In genomic region chr16:14973785-14974322, GRCh38 we compare ENCODE assay signal across 8 cellular contexts. TPM values are rescaled to one million over a fixed set of nuclear protein-coding genes. Genes with fewer than 3 reads are reported as not detected.
DNase-seq lines count a peak whose midpoint lies in the region; ATAC-seq and TF ChIP-seq lines count a peak whose summit lies in the region.
"Not testable (repeated sequence)": the region's sequence is repeated elsewhere in the genome, so short reads cannot be mapped to it uniquely, and the experiment has no call there.

No MANE protein-coding gene starts in this region.

- peak overlapping the region; percentile 62 to 95 (median 92) for H3K4me3 Mint-ChIP-seq in CD4-positive, CD25-positive, alpha-beta regulatory T cell
- peak overlapping the region; percentile 55 for H3K4me3 Mint-ChIP-seq in activated naive CD8-positive, alpha-beta T cell treated with anti-CD3 and anti-CD28 coated beads, Interleukin-2, amount 10 ng/mL, durations not matched to agents 7 days and 5 days
- H3K4me3 Mint-ChIP-seq in endodermal cell (peak overlapping the region; percentile 96), neural crest cell (peak overlapping the region; percentile 92)
- H3K4me3 Mint-ChIP-seq in stimulated activated naive CD8-positive, alpha-beta T cell treated with anti-CD3 and anti-CD28 coated beads, Interleukin-15, amount 100 ng/mL, for 72 hours: peak overlapping the region; percentile 58 to 59

- H4K5ac ChIP-seq in IMR-90 (ENCODE audit: low read depth, low read length): not testable (repeated sequence)

- H3K18ac ChIP-seq in IMR-90 (ENCODE audit: low read depth, low read length): not testable (repeated sequence)

- peak overlapping the region; percentile 85 to 93; a peak in 3 of 4 replicates for H4K8ac ChIP-seq in IMR-90 (ENCODE audit: low read depth in 2 of 2, low read length in 2 of 2)

- peak overlapping the region; percentile 88 for H3K4me2 ChIP-seq in IMR-90 (ENCODE audit: low read depth, low read length)
- peak overlapping the region; percentile 82 for H3K4me2 ChIP-seq in SK-N-SH

- dilution Hi-C loops in IMR-90 (cut with HindIII; ENCODE audit: low sequenced_read_pairs, unreplicated experiment): not testable (repeated sequence)

- DNase-seq in CD4-positive, CD25-positive, alpha-beta regulatory T cell; IMR-90; SK-N-SH; activated naive CD8-positive, alpha-beta T cell treated with anti-CD3 and anti-CD28 coated beads, Interleukin-2, amount 10 ng/mL, durations not matched to agents 7 days and 5 days; endodermal cell; neural crest cell (ENCODE audit: low read depth, low spot score); stimulated activated naive CD8-positive, alpha-beta T cell treated with anti-CD3 and anti-CD28 coated beads, Interleukin-15, amount 100 ng/mL, for 72 hours: not testable (repeated sequence)
- peak; percentile 32 for DNase-seq in islet precursor cell

- not testable (repeated sequence) for H3K23ac ChIP-seq in IMR-90 (ENCODE audit: low read depth, low read length)

- not testable (repeated sequence) for TF ChIP-seq CTCF in IMR-90 (conservative IDR thresholded peaks at IDR 0.05; ENCODE audit: low read depth, low read length); SK-N-SH (IDR thresholded peaks at IDR 0.05); endodermal cell (conservative IDR thresholded peaks at IDR 0.05); neural crest cell (conservative IDR thresholded peaks at IDR 0.05)

- not testable (repeated sequence) for H3K27me3 Mint-ChIP-seq in CD4-positive, CD25-positive, alpha-beta regulatory T cell; activated naive CD8-positive, alpha-beta T cell treated with anti-CD3 and anti-CD28 coated beads, Interleukin-2, amount 10 ng/mL, durations not matched to agents 7 days and 5 days; endodermal cell (ENCODE audit: insufficient read depth); neural crest cell (ENCODE audit: low read depth); stimulated activated naive CD8-positive, alpha-beta T cell treated with anti-CD3 and anti-CD28 coated beads, Interleukin-15, amount 100 ng/mL, for 72 hours

- in situ Hi-C loops in IMR-90 (cut with MboI; ENCODE audit: low sequenced_read_pairs): loop anchor here (25.0 kb wide), 1 partner anchor 337 kb away; the partner anchor contains the start of genes BFAR and PARN

- no CpG with 5 or more reads among the region's 14 CpGs for WGBS in IMR-90 (ENCODE audit: extremely low coverage in 2 of 2, insufficient read length in 1 of 2), 2 experiments
- WGBS in SK-N-SH (ENCODE audit: low lambda C conversion rate): 62% methylated on average over 14 of the region's 14 CpGs
- 72 to 84% methylated on average over 6 to 11 of the region's 14 CpGs for WGBS in endodermal cell (ENCODE audit: insufficient coverage in 1 of 2, insufficient read length in 1 of 2), 2 experiments

- ATAC-seq in CD4-positive, CD25-positive, alpha-beta regulatory T cell (ENCODE audit: low read depth in 2 of 2); IMR-90 (ENCODE audit: low read depth); activated naive CD8-positive, alpha-beta T cell treated with anti-CD3 and anti-CD28 coated beads, Interleukin-2, amount 10 ng/mL, durations not matched to agents 7 days and 5 days (ENCODE audit: low read depth); stimulated activated naive CD8-positive, alpha-beta T cell treated with anti-CD3 and anti-CD28 coated beads, Interleukin-15, amount 100 ng/mL, for 72 hours: not testable (repeated sequence)

- peaks cover 9 to 26% of the 10 kb centered on the region in 2 experiments; a peak in 3 of 4 replicates for H3K79me1 ChIP-seq in IMR-90 (ENCODE audit: low read depth in 1 of 2, low read length in 2 of 2)

- H3K27me3 ChIP-seq in CD4-positive, CD25-positive, alpha-beta regulatory T cell (ENCODE audit: control insufficient read depth, insufficient read depth, low read length); IMR-90 (ENCODE audit: control insufficient read depth, insufficient read depth, low read length); SK-N-SH (ENCODE audit: insufficient read depth); endodermal cell (ENCODE audit: control insufficient read depth, insufficient read depth, low read length, poor library complexity, severe bottlenecking): not testable (repeated sequence)

- not testable (repeated sequence) for H2BK120ac ChIP-seq in IMR-90 (ENCODE audit: low read depth, low read length)

- H3F3A ChIP-seq in SK-N-SH (replicated peaks; ENCODE audit: insufficient read depth): not testable (repeated sequence)

- H2BK5ac ChIP-seq in IMR-90 (ENCODE audit: low read depth, low read length, poor library complexity, severe bottlenecking): not testable (repeated sequence)

- H3K4ac ChIP-seq in IMR-90 (ENCODE audit: low read depth, low read length): not testable (repeated sequence)

- H3K56ac ChIP-seq in IMR-90 (ENCODE audit: extremely low read depth, insufficient read depth, low read length): not testable (repeated sequence)

- intact Hi-C loops in IMR-90 (cut with micrococcal nuclease): not testable (repeated sequence)

- TF ChIP-seq EP300 in SK-N-SH (IDR thresholded peaks at IDR 0.05; ENCODE audit: borderline replicate concordance in 1 of 2, low read depth in 1 of 2, low read length in 1 of 2): not testable (repeated sequence)

- H4K91ac ChIP-seq in IMR-90 (ENCODE audit: insufficient read depth, low read depth, low read length): not testable (repeated sequence)

- not testable (repeated sequence) for H2AFZ ChIP-seq in IMR-90 (replicated peaks; ENCODE audit: low read length, poor library complexity)
- H2AFZ ChIP-seq in SK-N-SH (ENCODE audit: low read depth): peak overlapping the region; percentile 97; the same call in 1 of the 2 replicates

- H3K14ac ChIP-seq in IMR-90 (replicated peaks; ENCODE audit: low read depth, low read length): not testable (repeated sequence)

- H3K4me3 ChIP-seq in CD4-positive, CD25-positive, alpha-beta regulatory T cell (ENCODE audit: low read depth, low read length): peak overlapping the region; percentile 80
- peak overlapping the region; percentile 97; the same call in 1 of the 2 replicates for H3K4me3 ChIP-seq in IMR-90 (ENCODE audit: insufficient read depth, low read depth, low read length)
- peak overlapping the region; percentile 79 to 89 for H3K4me3 ChIP-seq in SK-N-SH (ENCODE audit: low read depth in 2 of 2, low read length in 1 of 2)
- peak overlapping the region; percentile 92 for H3K4me3 ChIP-seq in endodermal cell (ENCODE audit: low read length)

- H3K4me1 ChIP-seq in CD4-positive, CD25-positive, alpha-beta regulatory T cell (ENCODE audit: control insufficient read depth, insufficient read depth, low read length, poor library complexity, severe bottlenecking): peaks cover 11% of the 10 kb centered on the region
- not testable (repeated sequence) for H3K4me1 ChIP-seq in IMR-90 (ENCODE audit: control insufficient read depth, insufficient read depth, low read length); SK-N-SH (ENCODE audit: control insufficient read depth in 1 of 2, insufficient read depth in 2 of 2, low read depth in 1 of 2, low read length in 1 of 2); endodermal cell (ENCODE audit: control insufficient read depth, insufficient read depth, low read length)

- POLR2A ChIA-PET in IMR-90 (lab: Charles Lee; ENCODE audit: unreplicated experiment); SK-N-SH (lab: Yijun Ruan, JAX); activated naive CD8-positive, alpha-beta T cell treated with anti-CD3 and anti-CD28 coated beads, Interleukin-2, amount 10 ng/mL, durations not matched to agents 7 days and 5 days (lab: Charles Lee): not testable (repeated sequence)

- H3K36me3 Mint-ChIP-seq in CD4-positive, CD25-positive, alpha-beta regulatory T cell; activated naive CD8-positive, alpha-beta T cell treated with anti-CD3 and anti-CD28 coated beads, Interleukin-2, amount 10 ng/mL, durations not matched to agents 7 days and 5 days; endodermal cell (ENCODE audit: low read depth); neural crest cell (ENCODE audit: low read depth): not testable (repeated sequence)

- H3K4me1 Mint-ChIP-seq in CD4-positive, CD25-positive, alpha-beta regulatory T cell: peaks cover 0 to 28% (median 16%) of the 10 kb centered on the region in 4 donors
- H3K4me1 Mint-ChIP-seq in activated naive CD8-positive, alpha-beta T cell treated with anti-CD3 and anti-CD28 coated beads, Interleukin-2, amount 10 ng/mL, durations not matched to agents 7 days and 5 days: peaks cover 15% of the 10 kb centered on the region
- H3K4me1 Mint-ChIP-seq in endodermal cell: peaks cover 23% of the 10 kb centered on the region
- H3K4me1 Mint-ChIP-seq in neural crest cell: peaks cover 17% of the 10 kb centered on the region
- peaks cover 30% of the 10 kb centered on the region for H3K4me1 Mint-ChIP-seq in stimulated activated naive CD8-positive, alpha-beta T cell treated with anti-CD3 and anti-CD28 coated beads, Interleukin-15, amount 100 ng/mL, for 72 hours

- H2BK20ac ChIP-seq in IMR-90 (ENCODE audit: low read depth, low read length): not testable (repeated sequence)

- H3K9ac ChIP-seq in IMR-90 (ENCODE audit: low read depth, low read length): not testable (repeated sequence)
- H3K9ac ChIP-seq in SK-N-SH (peak overlapping the region; percentile 95; the same call in 1 of the 2 replicates), endodermal cell (ENCODE audit: extremely low read depth, low read length, poor library complexity, severe bottlenecking) (peak overlapping the region; percentile 84)

- not testable (repeated sequence) for H2BK15ac ChIP-seq in IMR-90 (ENCODE audit: low read depth, low read length)

- not testable (repeated sequence) for H3K9me1 ChIP-seq in IMR-90 (ENCODE audit: insufficient read depth, low read length)

- CTCF ChIA-PET in IMR-90 (lab: Yijun Ruan, JAX); SK-N-SH (lab: Yijun Ruan, JAX): not testable (repeated sequence)

- not testable (repeated sequence) for TF ChIP-seq RAD21 in IMR-90 (IDR thresholded peaks at IDR 0.05; ENCODE audit: low read length); SK-N-SH (IDR thresholded peaks at IDR 0.05; ENCODE audit: low read length)

- H3K9me2 ChIP-seq in SK-N-SH: not testable (repeated sequence)

- peaks cover 43% of the 10 kb centered on the region for H3K79me2 ChIP-seq in SK-N-SH (ENCODE audit: insufficient read depth)

- peak overlapping the region in 1 of 3 donors; percentile 94 for H3K27ac Mint-ChIP-seq in CD4-positive, CD25-positive, alpha-beta regulatory T cell
- H3K27ac Mint-ChIP-seq in activated naive CD8-positive, alpha-beta T cell treated with anti-CD3 and anti-CD28 coated beads, Interleukin-2, amount 10 ng/mL, durations not matched to agents 7 days and 5 days; endodermal cell; neural crest cell (ENCODE audit: unreplicated experiment); stimulated activated naive CD8-positive, alpha-beta T cell treated with anti-CD3 and anti-CD28 coated beads, Interleukin-15, amount 100 ng/mL, for 72 hours: not testable (repeated sequence)

- H3K9me3 ChIP-seq in CD4-positive, CD25-positive, alpha-beta regulatory T cell (ENCODE audit: control insufficient read depth in 2 of 2, low read length in 2 of 2); IMR-90 (ENCODE audit: control insufficient read depth, insufficient read depth, low read length); SK-N-SH; endodermal cell (ENCODE audit: control insufficient read depth, low read length): not testable (repeated sequence)

- H3K27ac ChIP-seq in CD4-positive, CD25-positive, alpha-beta regulatory T cell (ENCODE audit: insufficient read depth, low read length, poor library complexity, severe bottlenecking): peak overlapping the region; percentile 86
- H3K27ac ChIP-seq in IMR-90 (ENCODE audit: insufficient read depth, low read length); SK-N-SH (ENCODE audit: low read depth in 2 of 2, low read length in 1 of 2); endodermal cell (ENCODE audit: low read depth, low read length): not testable (repeated sequence)

- not testable (repeated sequence) for H2AK9ac ChIP-seq in IMR-90 (replicated peaks; ENCODE audit: low read depth, low read length, poor library complexity)

- not testable (repeated sequence) for H3K9me3 Mint-ChIP-seq in CD4-positive, CD25-positive, alpha-beta regulatory T cell; activated naive CD8-positive, alpha-beta T cell treated with anti-CD3 and anti-CD28 coated beads, Interleukin-2, amount 10 ng/mL, durations not matched to agents 7 days and 5 days; endodermal cell; neural crest cell; stimulated activated naive CD8-positive, alpha-beta T cell treated with anti-CD3 and anti-CD28 coated beads, Interleukin-15, amount 100 ng/mL, for 72 hours

- not testable (repeated sequence) for TF ChIP-seq POLR2A in IMR-90 (IDR thresholded peaks at IDR 0.05; ENCODE audit: low read depth, low read length)

- not testable (repeated sequence) for H3K36me3 ChIP-seq in CD4-positive, CD25-positive, alpha-beta regulatory T cell (ENCODE audit: control insufficient read depth, insufficient read depth, low read length); IMR-90 (ENCODE audit: control insufficient read depth, insufficient read depth, low read length); SK-N-SH (replicated peaks in 1 of 2; ENCODE audit: control insufficient read depth in 1 of 2, insufficient read depth in 2 of 2, low read length in 1 of 2); endodermal cell (ENCODE audit: control insufficient read depth, insufficient read depth, low read length)

- H4K20me1 ChIP-seq in IMR-90 (ENCODE audit: insufficient read depth, low read length) (peaks cover 30% of the 10 kb centered on the region), SK-N-SH (ENCODE audit: insufficient read depth) (peaks cover 24% of the 10 kb centered on the region)

- BruUV-seq in IMR-90 (replicated peaks; lab: Mats Ljungman, UMichigan): not testable (repeated sequence)

- not testable (repeated sequence) for H2AK5ac ChIP-seq in IMR-90 (ENCODE audit: low read depth, low read length)

RNA-seq across cellular contexts. Expression of gene PDXDC1, which starts 1.0 kb away (rescaled TPM):
- 91.2 TPM for total RNA-seq in CD4-positive, CD25-positive, alpha-beta regulatory T cell
- polyA plus RNA-seq in CD4-positive, CD25-positive, alpha-beta regulatory T cell: 10 to 100 TPM; 27.4 to 31.7 (median 28.8) TPM
- total RNA-seq in IMR-90 (2012; rRNA removed) (107 and 117 TPM in 2 replicates), endodermal cell (100 to 1,000 TPM; 163 to 202 TPM), neural crest cell (65.6 and 72.8 TPM in 2 replicates)
- polyA plus RNA-seq in IMR-90 (2012; rRNA removed) (55.2 and 68.7 TPM in 2 replicates), SK-N-SH (2012; rRNA removed) (37.4 and 53.5 TPM in 2 replicates)
- polyA plus RNA-seq in IMR-90 (2012; cell fraction: cytosol; rRNA removed): 28.4 and 31.5 TPM in 2 replicates
- polyA plus RNA-seq in IMR-90 (2012; cell fraction: nucleus; rRNA removed; ENCODE audit: low replicate concordance): 64.2 and 200 TPM in 2 replicates
- polyA plus RNA-seq in SK-N-SH (2012; cell fraction: cytosol; rRNA removed): 34.6 and 38.7 TPM in 2 replicates
- 77.5 and 104 TPM in 2 replicates for polyA plus RNA-seq in SK-N-SH (2012; cell fraction: nucleus; rRNA removed)
- total RNA-seq in activated naive CD8-positive, alpha-beta T cell treated with anti-CD3 and anti-CD28 coated beads, Interleukin-2, amount 10 ng/mL, durations not matched to agents 7 days and 5 days: 10 to 100 TPM; 55.8 to 60.4 TPM
- 52.4 TPM for polyA plus RNA-seq in endodermal cell (2013, experiment 1 of 2)
- polyA plus RNA-seq in endodermal cell (2013, experiment 2 of 2): 44.1 TPM

RNA-seq across cellular contexts. Expression of gene NPIPA1, which starts 36.6 kb away (rescaled TPM):
- total RNA-seq in CD4-positive, CD25-positive, alpha-beta regulatory T cell: 109 TPM
- 1 to 10 TPM in 3 of 4 donors, under 1 TPM in 1; 0.42 to 2.6 (median 1.5) TPM for polyA plus RNA-seq in CD4-positive, CD25-positive, alpha-beta regulatory T cell
- 8.1 and 10.3 TPM in 2 replicates for total RNA-seq in IMR-90 (2012; rRNA removed)
- polyA plus RNA-seq in IMR-90 (2012; rRNA removed): 74.5 and 85.8 TPM in 2 replicates
- polyA plus RNA-seq in IMR-90 (2012; cell fraction: cytosol; rRNA removed): 19.5 and 34.3 TPM in 2 replicates
- polyA plus RNA-seq in IMR-90 (2012; cell fraction: nucleus; rRNA removed; ENCODE audit: low replicate concordance): 380 and 593 TPM in 2 replicates
- polyA plus RNA-seq in SK-N-SH (2012; rRNA removed): 66.7 and 75.7 TPM in 2 replicates
- polyA plus RNA-seq in SK-N-SH (2012; cell fraction: cytosol; rRNA removed): 45.6 and 48.0 TPM in 2 replicates
- polyA plus RNA-seq in SK-N-SH (2012; cell fraction: nucleus; rRNA removed): 149 and 308 TPM in 2 replicates
- 100 to 1,000 TPM; 140 to 142 TPM for total RNA-seq in activated naive CD8-positive, alpha-beta T cell treated with anti-CD3 and anti-CD28 coated beads, Interleukin-2, amount 10 ng/mL, durations not matched to agents 7 days and 5 days
- total RNA-seq in endodermal cell: 100 to 1,000 TPM; 177 to 183 TPM
- 97.9 TPM for polyA plus RNA-seq in endodermal cell (2013, experiment 1 of 2)
- polyA plus RNA-seq in endodermal cell (2013, experiment 2 of 2): 92.2 TPM
- 171 and 176 TPM in 2 replicates for total RNA-seq in neural crest cell
